Comparison of ENCODE assay signal across 1 cellular context in the genomic region with DNA sequence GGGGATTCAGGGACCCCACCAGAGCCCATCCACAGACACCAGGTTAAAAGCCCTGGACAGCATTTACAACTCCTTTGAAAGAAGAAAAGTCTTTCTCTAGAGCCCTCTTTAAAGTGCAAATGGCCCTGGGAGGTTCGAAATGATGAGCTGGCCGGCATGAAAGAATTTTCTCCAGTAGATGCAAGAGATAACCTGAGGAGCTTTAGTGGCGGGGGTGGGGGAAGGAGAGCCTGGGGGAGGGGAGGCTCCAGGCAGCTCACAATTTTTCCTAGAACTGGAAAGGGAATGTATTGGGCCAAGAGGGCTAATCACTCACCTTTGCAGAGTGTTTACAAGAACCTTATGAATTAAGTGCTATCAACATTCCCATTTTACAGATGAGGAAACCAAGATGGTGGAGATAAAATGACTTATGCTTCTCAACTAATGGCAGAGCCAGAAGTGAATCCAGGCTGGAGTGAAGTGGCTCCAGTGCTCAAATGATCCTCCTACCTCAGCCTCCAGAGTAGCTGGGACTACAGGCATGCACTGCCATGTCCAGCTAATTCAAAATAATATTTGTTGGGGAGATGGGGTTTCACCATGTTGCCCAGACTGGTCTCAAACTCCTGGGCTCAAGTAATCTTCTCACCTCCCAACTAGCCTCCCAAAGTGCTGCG.
A peak's percentile ranks its signal among the peaks of the same experiment; 100 is the strongest.
TF ChIP-seq lines count a peak whose summit lies in the region.

No MANE protein-coding gene starts in this region.

TF ChIP-seq in A549, 52 proteins besides CTCF, POLR2A, EP300 and RAD21:
- TF ChIP-seq GATA3 (IDR thresholded peaks at IDR 0.05; ENCODE audit: borderline replicate concordance) (peak; percentile 9; the same call in 1 of the 2 replicates), TFCP2L1 (CRISPR knock-in tag; IDR thresholded peaks at IDR 0.05) (no peak), CHD4 (IDR thresholded peaks at IDR 0.05; ENCODE audit: borderline replicate concordance) (0 out of 2 replicates have a peak, but pooled peaks have one; percentile 34), BHLHE40 (IDR thresholded peaks at IDR 0.05; ENCODE audit: low read depth, low read length) (no peak), RCOR1 (IDR thresholded peaks at IDR 0.05; ENCODE audit: low read depth, low read length) (no peak), NFE2L2 (conservative IDR thresholded peaks at IDR 0.05; ENCODE audit: low read length) (no peak)
- TF ChIP-seq, protein P1, sequence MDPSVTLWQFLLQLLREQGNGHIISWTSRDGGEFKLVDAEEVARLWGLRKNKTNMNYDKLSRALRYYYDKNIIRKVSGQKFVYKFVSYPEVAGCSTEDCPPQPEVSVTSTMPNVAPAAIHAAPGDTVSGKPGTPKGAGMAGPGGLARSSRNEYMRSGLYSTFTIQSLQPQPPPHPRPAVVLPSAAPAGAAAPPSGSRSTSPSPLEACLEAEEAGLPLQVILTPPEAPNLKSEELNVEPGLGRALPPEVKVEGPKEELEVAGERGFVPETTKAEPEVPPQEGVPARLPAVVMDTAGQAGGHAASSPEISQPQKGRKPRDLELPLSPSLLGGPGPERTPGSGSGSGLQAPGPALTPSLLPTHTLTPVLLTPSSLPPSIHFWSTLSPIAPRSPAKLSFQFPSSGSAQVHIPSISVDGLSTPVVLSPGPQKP (IDR thresholded peaks at IDR 0.05; ENCODE audit: low read depth, low read length): no peak
